Comparison of ENCODE assay signal across 1 cellular context in the genomic region with DNA sequence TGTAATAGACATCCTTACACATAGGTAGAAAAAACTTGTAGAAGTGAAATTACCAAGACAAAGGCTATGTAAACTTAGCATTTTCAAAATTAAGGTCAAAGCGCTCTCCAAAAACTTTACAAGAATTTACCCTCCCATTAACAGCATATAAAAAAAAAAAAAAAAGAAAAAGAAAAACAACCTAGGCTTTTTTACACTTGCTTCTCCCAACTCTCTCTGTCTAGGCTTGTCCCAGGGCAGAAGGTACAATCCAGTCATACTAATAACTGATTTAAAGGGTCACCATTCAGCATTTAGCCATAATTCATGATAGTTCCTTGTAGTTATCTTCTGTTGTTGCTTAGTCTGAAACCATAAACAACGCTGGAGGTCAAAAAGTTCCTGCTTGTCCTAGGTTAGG.
TF ChIP-seq lines count a peak whose summit lies in the region.

No MANE protein-coding gene starts in this region.

TF ChIP-seq in GM12878, 131 proteins besides CTCF, POLR2A, EP300 and RAD21 (continued from another document):
- TF ChIP-seq PBX3 (IDR thresholded peaks at IDR 0.05; ENCODE audit: insufficient replicate concordance, low read depth, low read length) (no peak), NR2C2 (IDR thresholded peaks at IDR 0.05; ENCODE audit: borderline replicate concordance, control insufficient read depth, insufficient read length, low read depth) (no peak), CBX5 (IDR thresholded peaks at IDR 0.05; ENCODE audit: low read depth) (no peak), BMI1 (IDR thresholded peaks at IDR 0.05; ENCODE audit: borderline replicate concordance) (no peak), SMAD1 (IDR thresholded peaks at IDR 0.05; ENCODE audit: low read depth, partially characterized antibody) (no peak), ZBTB4 (CRISPR knock-in tag; IDR thresholded peaks at IDR 0.05) (no peak), CREM (IDR thresholded peaks at IDR 0.05; ENCODE audit: low read depth) (no peak), FOXM1 (IDR thresholded peaks at IDR 0.05; ENCODE audit: low read depth, low read length) (no peak), ZSCAN29 (IDR thresholded peaks at IDR 0.05) (no peak), PAX8 (IDR thresholded peaks at IDR 0.05) (no peak)
- TF ChIP-seq, protein P1, sequence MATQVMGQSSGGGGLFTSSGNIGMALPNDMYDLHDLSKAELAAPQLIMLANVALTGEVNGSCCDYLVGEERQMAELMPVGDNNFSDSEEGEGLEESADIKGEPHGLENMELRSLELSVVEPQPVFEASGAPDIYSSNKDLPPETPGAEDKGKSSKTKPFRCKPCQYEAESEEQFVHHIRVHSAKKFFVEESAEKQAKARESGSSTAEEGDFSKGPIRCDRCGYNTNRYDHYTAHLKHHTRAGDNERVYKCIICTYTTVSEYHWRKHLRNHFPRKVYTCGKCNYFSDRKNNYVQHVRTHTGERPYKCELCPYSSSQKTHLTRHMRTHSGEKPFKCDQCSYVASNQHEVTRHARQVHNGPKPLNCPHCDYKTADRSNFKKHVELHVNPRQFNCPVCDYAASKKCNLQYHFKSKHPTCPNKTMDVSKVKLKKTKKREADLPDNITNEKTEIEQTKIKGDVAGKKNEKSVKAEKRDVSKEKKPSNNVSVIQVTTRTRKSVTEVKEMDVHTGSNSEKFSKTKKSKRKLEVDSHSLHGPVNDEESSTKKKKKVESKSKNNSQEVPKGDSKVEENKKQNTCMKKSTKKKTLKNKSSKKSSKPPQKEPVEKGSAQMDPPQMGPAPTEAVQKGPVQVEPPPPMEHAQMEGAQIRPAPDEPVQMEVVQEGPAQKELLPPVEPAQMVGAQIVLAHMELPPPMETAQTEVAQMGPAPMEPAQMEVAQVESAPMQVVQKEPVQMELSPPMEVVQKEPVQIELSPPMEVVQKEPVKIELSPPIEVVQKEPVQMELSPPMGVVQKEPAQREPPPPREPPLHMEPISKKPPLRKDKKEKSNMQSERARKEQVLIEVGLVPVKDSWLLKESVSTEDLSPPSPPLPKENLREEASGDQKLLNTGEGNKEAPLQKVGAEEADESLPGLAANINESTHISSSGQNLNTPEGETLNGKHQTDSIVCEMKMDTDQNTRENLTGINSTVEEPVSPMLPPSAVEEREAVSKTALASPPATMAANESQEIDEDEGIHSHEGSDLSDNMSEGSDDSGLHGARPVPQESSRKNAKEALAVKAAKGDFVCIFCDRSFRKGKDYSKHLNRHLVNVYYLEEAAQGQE (IDR thresholded peaks at IDR 0.05; ENCODE audit: low read depth, low read length) = no peak
- TF ChIP-seq, protein P2, sequence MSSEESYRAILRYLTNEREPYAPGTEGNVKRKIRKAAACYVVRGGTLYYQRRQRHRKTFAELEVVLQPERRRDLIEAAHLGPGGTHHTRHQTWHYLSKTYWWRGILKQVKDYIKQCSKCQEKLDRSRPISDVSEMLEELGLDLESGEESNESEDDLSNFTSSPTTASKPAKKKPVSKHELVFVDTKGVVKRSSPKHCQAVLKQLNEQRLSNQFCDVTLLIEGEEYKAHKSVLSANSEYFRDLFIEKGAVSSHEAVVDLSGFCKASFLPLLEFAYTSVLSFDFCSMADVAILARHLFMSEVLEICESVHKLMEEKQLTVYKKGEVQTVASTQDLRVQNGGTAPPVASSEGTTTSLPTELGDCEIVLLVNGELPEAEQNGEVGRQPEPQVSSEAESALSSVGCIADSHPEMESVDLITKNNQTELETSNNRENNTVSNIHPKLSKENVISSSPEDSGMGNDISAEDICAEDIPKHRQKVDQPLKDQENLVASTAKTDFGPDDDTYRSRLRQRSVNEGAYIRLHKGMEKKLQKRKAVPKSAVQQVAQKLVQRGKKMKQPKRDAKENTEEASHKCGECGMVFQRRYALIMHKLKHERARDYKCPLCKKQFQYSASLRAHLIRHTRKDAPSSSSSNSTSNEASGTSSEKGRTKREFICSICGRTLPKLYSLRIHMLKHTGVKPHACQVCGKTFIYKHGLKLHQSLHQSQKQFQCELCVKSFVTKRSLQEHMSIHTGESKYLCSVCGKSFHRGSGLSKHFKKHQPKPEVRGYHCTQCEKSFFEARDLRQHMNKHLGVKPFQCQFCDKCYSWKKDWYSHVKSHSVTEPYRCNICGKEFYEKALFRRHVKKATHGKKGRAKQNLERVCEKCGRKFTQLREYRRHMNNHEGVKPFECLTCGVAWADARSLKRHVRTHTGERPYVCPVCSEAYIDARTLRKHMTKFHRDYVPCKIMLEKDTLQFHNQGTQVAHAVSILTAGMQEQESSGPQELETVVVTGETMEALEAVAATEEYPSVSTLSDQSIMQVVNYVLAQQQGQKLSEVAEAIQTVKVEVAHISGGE (CRISPR knock-in tag; IDR thresholded peaks at IDR 0.05) = no peak
